In genomic region chrX:22462959-22463358, GRCh38 we compare ENCODE assay signal across 24 cellular contexts.
DNase-seq lines count a peak whose midpoint lies in the region; ATAC-seq, FAIRE-seq and TF ChIP-seq lines count a peak whose summit lies in the region.
"Had no signal": no experiment of that assay in that cellular context is flagged by ENCODE, and none has a peak within 500 bp of the region (broad histone marks: within the 10 kb centered on the region; RNA-seq: fewer than 3 reads in every experiment).

No MANE protein-coding gene starts in this region.

- intact Hi-C loops in HepG2 (cut with micrococcal nuclease; ENCODE audit: unreplicated experiment) = no loop called here
- intact Hi-C loops in right lobe of liver (cut with DNase I) = no loop called here
- intact Hi-C loops in K562 (cut with micrococcal nuclease) = no loop called here

- H3K36me3 ChIP-seq in HepG2 (replicated peaks in 1 of 2; ENCODE audit: control insufficient read depth in 1 of 2, insufficient read depth in 2 of 2, low read length in 2 of 2) = no peaks in the 10 kb centered on the region
- H3K36me3 ChIP-seq in right lobe of liver = no peaks in the 10 kb centered on the region
- no peaks in the 10 kb centered on the region for H3K36me3 ChIP-seq in K562 (ENCODE audit: control insufficient read depth, insufficient read depth, low read length)
- H3K36me3 ChIP-seq: BLaER1 treated with 17β-estradiol and CSF1 and Interleukin-3, amounts not matched to agents 10 nM and 100 nM had no signal

- TF ChIP-seq RAD21 in HepG2 (CRISPR knock-in tag; IDR thresholded peaks at IDR 0.05) (no peak), K562 (CRISPR knock-in tag; conservative IDR thresholded peaks at IDR 0.05 in 1 of 2, IDR thresholded peaks at IDR 0.05 in 1 of 2) (no peak)

- no peaks in the 10 kb centered on the region for H3K9me3 Mint-ChIP-seq in activated T-cell treated with anti-CD3 and anti-CD28 coated beads, Interleukin-2, amount 50 U/mL, for 4 hours
- H3K9me3 Mint-ChIP-seq: CD4-positive, alpha-beta T cell; CD8-positive, alpha-beta T cell had no signal

- BruUV-seq in HepG2 (replicated peaks; lab: Mats Ljungman, UMichigan) (no TSS peak), K562 (replicated peaks; lab: Mats Ljungman, UMichigan) (no TSS peak)

- H3K9ac ChIP-seq in HepG2 (ENCODE audit: insufficient read depth, low read depth, low read length) = no peak overlapping the region
- H3K9ac ChIP-seq in K562 (ENCODE audit: insufficient read depth in 1 of 2, low read depth in 2 of 2, low read length in 2 of 2) = no peak overlapping the region
- H3K9ac ChIP-seq: BLaER1 treated with 17β-estradiol and CSF1 and Interleukin-3, amounts not matched to agents 10 nM and 100 nM had no signal

- FAIRE-seq in HepG2 (lab: Jason Lieb, UNC) = no peak
- no peak for FAIRE-seq in K562 (lab: Jason Lieb, UNC)
- FAIRE-seq: A549, D721Med, GM12891, GM19239 had no signal

- H3K27me3 ChIP-seq in HepG2 (ENCODE audit: control insufficient read depth in 1 of 2, insufficient read depth in 2 of 2, low read length in 2 of 2) (no peaks in the 10 kb centered on the region), right lobe of liver (no peaks in the 10 kb centered on the region), K562 (ENCODE audit: control insufficient read depth in 2 of 2, insufficient read depth in 2 of 2, low read length in 2 of 2) (no peaks in the 10 kb centered on the region)
- H3K27me3 ChIP-seq: BLaER1 treated with 17β-estradiol and CSF1 and Interleukin-3, amounts not matched to agents 10 nM and 100 nM had no signal

- POLR2A ChIA-PET in HepG2 (lab: Yijun Ruan, JAX) (no interaction called here), K562 (lab: Yijun Ruan, JAX) (no interaction called here)

- H3K27ac ChIP-seq in HepG2 (ENCODE audit: extremely low read length, insufficient read depth, low read length) = no peak overlapping the region
- H3K27ac ChIP-seq in right lobe of liver = no peak overlapping the region
- H3K27ac ChIP-seq in K562 (ENCODE audit: extremely low read depth, low read depth, low read length) = no peak overlapping the region
- H3K27ac ChIP-seq: 22Rv1; A549; BLaER1 treated with 17β-estradiol and CSF1 and Interleukin-3, amounts not matched to agents 10 nM and 100 nM; C4-2B had no signal

- no peaks in the 10 kb centered on the region for H3K4me1 Mint-ChIP-seq in activated T-cell treated with anti-CD3 and anti-CD28 coated beads, Interleukin-2, amount 50 U/mL, for 4 hours (ENCODE audit: low read depth)

- WGBS in HepG2 (ENCODE audit: low lambda C conversion rate) = 0% methylated on average over 2 of the region's 2 CpGs
- WGBS in right lobe of liver (ENCODE audit: insufficient coverage, low coverage, low lambda C conversion rate, missing lambda C conversion rate) = 55% methylated on average over 2 of the region's 2 CpGs
- WGBS in K562 (ENCODE audit: insufficient coverage, low coverage, missing lambda C conversion rate) = 0% methylated on average over 2 of the region's 2 CpGs

- no peak overlapping the region for H3K4me2 ChIP-seq in HepG2 (ENCODE audit: low read depth, low read length)
- H3K4me2 ChIP-seq in K562 (ENCODE audit: insufficient read depth, low read length) = no peak overlapping the region
- H3K4me2 ChIP-seq: A549; BLaER1 treated with 17β-estradiol and CSF1 and Interleukin-3, amounts not matched to agents 10 nM and 100 nM had no signal

- H3K79me2 ChIP-seq in HepG2 (ENCODE audit: insufficient read depth, low read length) (no peaks in the 10 kb centered on the region), K562 (ENCODE audit: control insufficient read depth, insufficient read depth, low read length) (no peaks in the 10 kb centered on the region)

- no peak overlapping the region for H2AFZ ChIP-seq in HepG2 (ENCODE audit: low read length)
- no peak overlapping the region for H2AFZ ChIP-seq in K562 (ENCODE audit: low read depth, low read length)

- H3K27me3 Mint-ChIP-seq in activated T-cell treated with anti-CD3 and anti-CD28 coated beads, Interleukin-2, amount 50 U/mL, for 4 hours (ENCODE audit: low read depth) = no peaks in the 10 kb centered on the region
- H3K27me3 Mint-ChIP-seq: B cell; CD4-positive, alpha-beta T cell had no signal

- no peaks in the 10 kb centered on the region for H3K9me3 ChIP-seq in HepG2 (ENCODE audit: low read length)
- no peaks in the 10 kb centered on the region for H3K9me3 ChIP-seq in right lobe of liver
- H3K9me3 ChIP-seq in K562 (replicated peaks; ENCODE audit: control insufficient read depth, insufficient read depth, low read depth, low read length) = no peaks in the 10 kb centered on the region
- H3K9me3 ChIP-seq: A549, Caco-2 had no signal

- ATAC-seq in HepG2 (no peak), right lobe of liver (no peak), K562 (no peak)
- ATAC-seq in activated T-cell treated with anti-CD3 and anti-CD28 coated beads, Interleukin-2, amount 50 U/mL, for 4 hours = no peak
- ATAC-seq: A549; CD8-positive, alpha-beta T cell had no signal

- H3K36me3 Mint-ChIP-seq in activated T-cell treated with anti-CD3 and anti-CD28 coated beads, Interleukin-2, amount 50 U/mL, for 4 hours (ENCODE audit: insufficient read depth) = no peaks in the 10 kb centered on the region
- H3K36me3 Mint-ChIP-seq: CD8-positive, alpha-beta T cell had no signal

- in situ Hi-C loops in HepG2 (cut with HindIII; ENCODE audit: extremely low pct_ligation_motif_present, low pct_unique_long_range_greater_than_20kb) = no loop called here
- in situ Hi-C loops in K562 (cut with MboI) = no loop called here

- no peak for TF ChIP-seq CTCF in HepG2 (CRISPR knock-in tag; IDR thresholded peaks at IDR 0.05)
- no peak for TF ChIP-seq CTCF in right lobe of liver (IDR thresholded peaks at IDR 0.05)
- no peak for TF ChIP-seq CTCF in K562 (IDR thresholded peaks at IDR 0.05 in 2 of 3, conservative IDR thresholded peaks at IDR 0.05 in 1 of 3; ENCODE audit: insufficient read depth in 2 of 3, low read depth in 1 of 3, low read length in 3 of 3)

- H3K4me3 Mint-ChIP-seq in activated T-cell treated with anti-CD3 and anti-CD28 coated beads, Interleukin-2, amount 50 U/mL, for 4 hours = no peak overlapping the region
- H3K4me3 Mint-ChIP-seq: B cell; CD4-positive, alpha-beta T cell; CD8-positive, alpha-beta T cell had no signal

- H3K4me3 ChIP-seq in HepG2 (replicated peaks in 1 of 3; ENCODE audit: insufficient read depth in 1 of 3, low read depth in 2 of 3, low read length in 3 of 3) = no peak overlapping the region
- no peak overlapping the region for H3K4me3 ChIP-seq in right lobe of liver
- no peak overlapping the region for H3K4me3 ChIP-seq in K562
- H3K4me3 ChIP-seq: A549; BLaER1 treated with 17β-estradiol and CSF1 and Interleukin-3, amounts not matched to agents 10 nM and 100 nM had no signal

- TF ChIP-seq EP300 in HepG2 (IDR thresholded peaks at IDR 0.05; ENCODE audit: low read depth in 2 of 2, low read length in 2 of 2) = no peak
- no peak for TF ChIP-seq EP300 in HepG2 (CRISPR knock-in tag; IDR thresholded peaks at IDR 0.05; ENCODE audit: borderline replicate concordance)
- no peak for TF ChIP-seq EP300 in K562 (IDR thresholded peaks at IDR 0.05; ENCODE audit: low read length)

- no peaks in the 10 kb centered on the region for H4K20me1 ChIP-seq in HepG2 (ENCODE audit: insufficient read depth, low read length)
- no peaks in the 10 kb centered on the region for H4K20me1 ChIP-seq in K562 (replicated peaks; ENCODE audit: control insufficient read depth, insufficient read depth, low read length)
- H4K20me1 ChIP-seq: BLaER1 treated with 17β-estradiol and CSF1 and Interleukin-3, amounts not matched to agents 10 nM and 100 nM had no signal

- TF ChIP-seq POLR2A in HepG2 (IDR thresholded peaks at IDR 0.05; ENCODE audit: insufficient read depth in 1 of 2, low read depth in 2 of 2, low read length in 2 of 2) (no peak), right lobe of liver (IDR thresholded peaks at IDR 0.05) (no peak), K562 (conservative IDR thresholded peaks at IDR 0.05) (no peak)

- H3K9me1 ChIP-seq in K562 (ENCODE audit: control insufficient read depth, insufficient read depth, low read length) = no peaks in the 10 kb centered on the region

- CTCF ChIA-PET in HepG2 (lab: Yijun Ruan, JAX; ENCODE audit: low intra/inter-chr PET ratio, low total read pairs) = no interaction called here
- CTCF ChIA-PET in K562 (lab: Yijun Ruan, JAX; ENCODE audit: low intra/inter-chr PET ratio) = no interaction called here

- DNase-seq in HepG2 (ENCODE audit: low spot score) (no peak), right lobe of liver (no peak), K562 (ENCODE audit: extremely low read depth in 1 of 4, low spot score in 3 of 4) (no peak), DMS 273 treated with DMSO at 0.1 percent for 48 hours (lab: John Stamatoyannopoulos, UW) (no peak)
- no peak for DNase-seq in activated T-cell treated with anti-CD3 and anti-CD28 coated beads, Interleukin-2, amount 50 U/mL, for 4 hours
- DNase-seq: AML-193; Caco-2; Calu3; CD4-positive, alpha-beta T cell; CD8-positive, alpha-beta T cell; DMS153; DMS53; DMS79; DND-41; EL; GDM1 had no signal

- H3K4me1 ChIP-seq in HepG2 (ENCODE audit: insufficient read depth, low read length) = no peaks in the 10 kb centered on the region
- no peaks in the 10 kb centered on the region for H3K4me1 ChIP-seq in right lobe of liver
- H3K4me1 ChIP-seq in K562 (replicated peaks in 1 of 2; ENCODE audit: control insufficient read depth in 2 of 2, insufficient read depth in 2 of 2, low read length in 2 of 2) = no peaks in the 10 kb centered on the region
- H3K4me1 ChIP-seq: A549, Caco-2 had no signal

TF ChIP-seq in HepG2, 621 proteins besides CTCF, POLR2A, EP300 and RAD21:
- TF ChIP-seq ATF7 (IDR thresholded peaks at IDR 0.05) = peak; percentile 96
- TF ChIP-seq ATF7 (CRISPR knock-in tag; IDR thresholded peaks at IDR 0.05) = no peak
- no peak for TF ChIP-seq ETV6 (CRISPR knock-in tag; conservative IDR thresholded peaks at IDR 0.05)
- TF ChIP-seq CREB1 (IDR thresholded peaks at IDR 0.05) = peak; percentile 84
- TF ChIP-seq CREB1 (CRISPR knock-in tag; IDR thresholded peaks at IDR 0.05) = no peak

TF ChIP-seq in K562, 482 proteins besides CTCF, POLR2A, EP300 and RAD21 (continues in another document):
- TF ChIP-seq SMAD1 (IDR thresholded peaks at IDR 0.05; ENCODE audit: low read depth, low read length, partially characterized antibody) = no peak
- no peak for TF ChIP-seq EGR1 (conservative IDR thresholded peaks at IDR 0.05)
- TF ChIP-seq, protein P1, sequence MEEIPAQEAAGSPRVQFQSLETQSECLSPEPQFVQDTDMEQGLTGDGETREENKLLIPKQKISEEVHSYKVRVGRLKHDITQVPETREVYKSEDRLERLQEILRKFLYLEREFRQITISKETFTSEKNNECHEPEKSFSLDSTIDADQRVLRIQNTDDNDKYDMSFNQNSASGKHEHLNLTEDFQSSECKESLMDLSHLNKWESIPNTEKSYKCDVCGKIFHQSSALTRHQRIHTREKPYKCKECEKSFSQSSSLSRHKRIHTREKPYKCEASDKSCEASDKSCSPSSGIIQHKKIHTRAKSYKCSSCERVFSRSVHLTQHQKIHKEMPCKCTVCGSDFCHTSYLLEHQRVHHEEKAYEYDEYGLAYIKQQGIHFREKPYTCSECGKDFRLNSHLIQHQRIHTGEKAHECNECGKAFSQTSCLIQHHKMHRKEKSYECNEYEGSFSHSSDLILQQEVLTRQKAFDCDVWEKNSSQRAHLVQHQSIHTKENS (CRISPR knock-in tag; IDR thresholded peaks at IDR 0.05) = no peak
- TF ChIP-seq ZKSCAN3 (CRISPR knock-in tag; IDR thresholded peaks at IDR 0.05) = no peak
- TF ChIP-seq ZEB2 (IDR thresholded peaks at IDR 0.05) = no peak
